In the genomic region with DNA sequence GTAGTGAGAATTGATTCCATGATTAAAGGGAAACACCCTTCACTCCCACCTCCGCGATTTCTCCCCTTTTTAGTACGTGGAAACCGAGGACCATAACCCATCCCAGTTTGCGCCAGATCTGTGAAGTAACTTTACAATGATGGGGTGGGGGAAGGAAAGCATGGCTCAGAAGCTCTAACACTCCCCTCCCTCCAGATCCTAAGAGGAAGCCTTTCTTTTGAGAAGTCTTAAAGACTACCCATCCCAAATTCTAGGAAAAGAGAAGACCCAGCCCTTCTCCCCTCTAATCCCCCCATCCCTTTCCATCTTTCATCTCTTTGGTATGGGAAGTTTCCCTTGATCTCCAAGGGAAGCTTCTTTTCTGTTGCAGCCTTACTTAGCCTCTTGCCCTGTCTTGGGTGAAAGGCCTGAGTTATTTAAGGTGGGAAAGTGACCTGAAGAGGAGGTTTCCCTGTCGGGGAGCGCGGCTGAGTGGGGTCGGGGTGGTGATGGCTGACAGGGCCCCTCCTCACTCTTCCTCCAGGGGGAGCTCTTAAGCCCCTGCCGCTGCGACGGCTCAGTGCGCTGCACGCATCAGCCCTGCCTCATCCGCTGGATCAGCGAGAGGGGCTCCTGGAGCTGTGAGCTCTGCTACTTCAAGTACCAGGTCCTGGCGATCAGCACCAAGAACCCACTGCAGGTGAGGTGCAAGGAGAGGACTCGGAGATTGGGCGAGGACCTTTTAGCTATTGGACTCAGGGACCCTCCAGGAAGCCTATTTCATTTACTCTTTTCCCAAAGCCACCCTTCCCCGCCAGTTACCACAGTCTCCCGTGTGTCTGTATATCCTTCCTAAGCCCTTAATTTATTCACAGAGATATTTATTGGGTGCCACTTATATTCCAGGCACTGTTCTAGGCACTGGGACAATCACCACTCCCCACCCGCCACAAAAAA, we compare ENCODE assay signal across 8 cellular contexts. TPM values are rescaled to one million over a fixed set of nuclear protein-coding genes. Genes with fewer than 3 reads are reported as not detected.
DNase-seq lines count a peak whose midpoint lies in the region; ATAC-seq, FAIRE-seq and TF ChIP-seq lines count a peak whose summit lies in the region.

No MANE protein-coding gene starts in this region.

- peak overlapping the region; percentile 82 for H3K4me2 ChIP-seq in astrocyte (ENCODE audit: low read length)

- peaks cover 22% of the 10 kb centered on the region for H3K36me3 Mint-ChIP-seq in T-helper 1 cell treated with Interleukin-12 subunit alpha and Interleukin-12 subunit beta and Interleukin-4 antibody, amounts not matched to agents 30 μg/mL and 1 μg/mL, for 36 hours (ENCODE audit: low read depth)
- peaks cover 16% of the 10 kb centered on the region for H3K36me3 Mint-ChIP-seq in astrocyte (ENCODE audit: low read depth, unreplicated experiment)

- no peaks in the 10 kb centered on the region for H3K36me3 ChIP-seq in astrocyte (ENCODE audit: insufficient read depth, low read length)
- H3K36me3 ChIP-seq in left lung: peaks cover 0 to 20% of the 10 kb centered on the region in 2 donors

- FAIRE-seq in astrocyte (lab: Jason Lieb, UNC): no peak

- H3K9me3 ChIP-seq in astrocyte (ENCODE audit: insufficient read depth, low read depth, low read length) (no peaks in the 10 kb centered on the region), left lung (no peaks in the 10 kb centered on the region)

- ATAC-seq in HG03175 (IDR thresholded peaks at IDR 0.05; ENCODE audit: unreplicated experiment): peak; percentile 31
- no peak for ATAC-seq in left lung

- peaks cover 3% of the 10 kb centered on the region for H3K27me3 Mint-ChIP-seq in T-helper 1 cell treated with Interleukin-12 subunit alpha and Interleukin-12 subunit beta and Interleukin-4 antibody, amounts not matched to agents 30 μg/mL and 1 μg/mL, for 36 hours (ENCODE audit: low read depth)
- H3K27me3 Mint-ChIP-seq in astrocyte (ENCODE audit: low read depth, unreplicated experiment): peaks cover 4% of the 10 kb centered on the region

- DNase-seq in G401 (ENCODE audit: low spot score) (peak; percentile 15), astrocyte (ENCODE audit: low read depth) (no peak), left lung (peak; percentile 61 to 92), NCI-H2029 treated with DMSO at 0.1 percent for 48 hours (lab: John Stamatoyannopoulos, UW) (no peak)
- peak; percentile 42 to 56 for DNase-seq in stimulated activated CD8-positive, alpha-beta memory T cell treated with anti-CD3 and anti-CD28 coated beads, Interleukin-7, amount 100 ng/mL, for 4 hours (ENCODE audit: low read depth in 2 of 2)
- no peak for DNase-seq in NK-92 treated with Interleukin-12 subunit alpha and Interleukin-12 subunit beta, amount 100 ng/mL, for 24 hours (lab: John Stamatoyannopoulos, UW)

- in situ Hi-C loops in G401 (cut with HindIII; ENCODE audit: low sequenced_read_pairs): no loop called here

- H2AFZ ChIP-seq in astrocyte (ENCODE audit: low read depth, low read length): no peak overlapping the region

- peaks cover 13% of the 10 kb centered on the region for H4K20me1 ChIP-seq in astrocyte (ENCODE audit: insufficient read depth, low read length)

- H3K4me3 Mint-ChIP-seq in T-helper 1 cell treated with Interleukin-12 subunit alpha and Interleukin-12 subunit beta and Interleukin-4 antibody, amounts not matched to agents 30 μg/mL and 1 μg/mL, for 36 hours: peak overlapping the region; percentile 89
- peak overlapping the region; percentile 76 for H3K4me3 Mint-ChIP-seq in astrocyte (ENCODE audit: unreplicated experiment)

- H3K4me1 ChIP-seq in astrocyte (ENCODE audit: insufficient read depth, low read length) (peaks cover 9% of the 10 kb centered on the region), left lung (peaks cover 5 to 42% of the 10 kb centered on the region in 2 donors)

- H3K4me1 Mint-ChIP-seq in T-helper 1 cell treated with Interleukin-12 subunit alpha and Interleukin-12 subunit beta and Interleukin-4 antibody, amounts not matched to agents 30 μg/mL and 1 μg/mL, for 36 hours (ENCODE audit: low read depth): peaks cover 50% of the 10 kb centered on the region
- H3K4me1 Mint-ChIP-seq in astrocyte (ENCODE audit: low read depth, unreplicated experiment): peaks cover 19% of the 10 kb centered on the region

- H3K9ac ChIP-seq in astrocyte (ENCODE audit: low read length): no peak overlapping the region

- H3K27me3 ChIP-seq in astrocyte (ENCODE audit: insufficient read depth, low read length) (peaks cover 11% of the 10 kb centered on the region), left lung (peaks cover 0 to 12% of the 10 kb centered on the region in 2 donors)

- H3K27ac ChIP-seq in astrocyte (ENCODE audit: low read depth, low read length) (no peak overlapping the region), left lung (peak overlapping the region in 1 of 2 donors; percentile 58)

- no peak overlapping the region for H3K4me3 ChIP-seq in astrocyte (ENCODE audit: insufficient read depth, low read depth, low read length)
- peak overlapping the region; percentile 50 to 63 for H3K4me3 ChIP-seq in left lung

- peaks cover 5% of the 10 kb centered on the region for H3K79me2 ChIP-seq in astrocyte (ENCODE audit: insufficient read depth, low read length)

- intact Hi-C loops in left lung (cut with DNase I): no loop called here

- TF ChIP-seq CTCF in astrocyte (IDR thresholded peaks at IDR 0.05; ENCODE audit: insufficient read depth, low read depth, low read length): peak; percentile 39
- TF ChIP-seq CTCF in left lung (IDR thresholded peaks at IDR 0.05): peak; percentile 54 to 69

- peak overlapping the region; percentile 75 for H3K27ac Mint-ChIP-seq in T-helper 1 cell treated with Interleukin-12 subunit alpha and Interleukin-12 subunit beta and Interleukin-4 antibody, amounts not matched to agents 30 μg/mL and 1 μg/mL, for 36 hours
- peak overlapping the region; percentile 20 for H3K27ac Mint-ChIP-seq in astrocyte (ENCODE audit: unreplicated experiment)

- H3K9me3 Mint-ChIP-seq in T-helper 1 cell treated with Interleukin-12 subunit alpha and Interleukin-12 subunit beta and Interleukin-4 antibody, amounts not matched to agents 30 μg/mL and 1 μg/mL, for 36 hours: no peaks in the 10 kb centered on the region
- no peaks in the 10 kb centered on the region for H3K9me3 Mint-ChIP-seq in astrocyte (ENCODE audit: unreplicated experiment)

RNA-seq across cellular contexts. Expression of gene MARCHF9, which starts 1.8 kb away (rescaled TPM):
- total RNA-seq in G401 (2014; rRNA removed; shearing (Covaris generic)): 7.2 and 14.2 TPM in 2 replicates
- total RNA-seq in astrocyte: 11.3 and 13.0 TPM in 2 replicates
- total RNA-seq in left lung: 10 to 100 TPM; 17.4 to 22.4 TPM

RNA-seq across cellular contexts. Expression of gene CDK4, which starts 4.6 kb away (rescaled TPM):
- 721 and 790 TPM in 2 replicates for total RNA-seq in G401 (2014; rRNA removed; shearing (Covaris generic))
- 113 and 133 TPM in 2 replicates for total RNA-seq in astrocyte
- total RNA-seq in left lung: 100 to 1,000 TPM in 1 of 2 donors, 10 to 100 TPM in 1; 80.1 to 130 TPM

RNA-seq across cellular contexts. Expression of gene CYP27B1, which starts 10.2 kb away (rescaled TPM):
- 0.18 and 3.9 TPM in 2 replicates for total RNA-seq in G401 (2014; rRNA removed; shearing (Covaris generic))
- total RNA-seq in astrocyte (1.5 TPM in 2 replicates), left lung (1 to 10 TPM; 1.5 to 4.7 TPM)

RNA-seq across cellular contexts. Expression of gene TSPAN31, which starts 11.8 kb away (rescaled TPM):
- total RNA-seq in G401 (2014; rRNA removed; shearing (Covaris generic)): 30.5 and 46.9 TPM in 2 replicates
- total RNA-seq in astrocyte (18.6 and 22.9 TPM in 2 replicates), left lung (10 to 100 TPM; 33.5 to 40.0 TPM)

RNA-seq across cellular contexts. Expression of gene METTL1, which starts 15.2 kb away (rescaled TPM):
- total RNA-seq in G401 (2014; rRNA removed; shearing (Covaris generic)): 15.6 and 30.1 TPM in 2 replicates
- total RNA-seq in astrocyte (21.1 and 25.7 TPM in 2 replicates), left lung (10 to 100 TPM; 17.3 to 39.2 TPM)

Comparison
In these comparisons a context has a peak if more than half of its experiments do, and no peak if none do; other contexts are left out.
1. DNase-seq: peak in G401 (single experiment), left lung (2 of 2) and stimulated activated CD8-positive, alpha-beta memory T cell treated with anti-CD3 and anti-CD28 coated beads, Interleukin-7, amount 100 ng/mL, for 4 hours (2 of 2); none in astrocyte (single experiment), NCI-H2029 treated with DMSO at 0.1 percent for 48 hours (single experiment) and NK-92 treated with Interleukin-12 subunit alpha and Interleukin-12 subunit beta, amount 100 ng/mL, for 24 hours (single experiment).